Comparison of ENCODE assay signal across 26 cellular contexts in genomic region chr1:232854786-232855185, GRCh38.
"Had no signal": no experiment of that assay in that cellular context is flagged by ENCODE, and none has a peak within 500 bp of the region (broad histone marks: within the 10 kb centered on the region; RNA-seq: fewer than 3 reads in every experiment).

No MANE protein-coding gene starts in this region.

- H3K4me1 Mint-ChIP-seq: immature natural killer cell, naive B cell had no signal

- H3K4me3 Mint-ChIP-seq: activated naive CD8-positive, alpha-beta T cell; immature natural killer cell; mesothelial cell of epicardium; naive B cell; nephron progenitor cell had no signal

- FAIRE-seq: colon, kidney, pancreas had no signal

- DNase-seq: activated CD4-positive, alpha-beta T cell treated with anti-CD3 and anti-CD28 coated beads for 48 hours; activated CD4-positive, alpha-beta T cell treated with anti-CD3 and anti-CD28 coated beads, Interleukin-2, amount 50 U/mL, for 48 hours; activated CD8-positive, alpha-beta memory T cell treated with anti-CD3 and anti-CD28 coated beads for 24 hours; activated effector memory CD4-positive, alpha-beta T cell treated with Interleukin-2 at 50 U/mL for 16 hours; activated naive CD4-positive, alpha-beta T cell treated with Interleukin-2 at 50 U/mL for 16 hours; body of pancreas; dermis blood vessel endothelial cell; effector CD4-positive, alpha-beta T cell; esophagus squamous epithelium; hippocampal formation; immature natural killer cell; kidney; left colon; mammary epithelial cell; naive B cell; nephron progenitor cell; pancreas; psoas muscle; spleen; stimulated activated naive CD4-positive, alpha-beta T cell; tibial artery; WERI-Rb-1 had no signal

- H3K36me3 Mint-ChIP-seq: immature natural killer cell, mesothelial cell of epicardium, naive B cell had no signal

- H3K9me3 Mint-ChIP-seq: mesothelial cell of epicardium, naive B cell, nephron progenitor cell had no signal

- ATAC-seq: activated CD4-positive, CD25-positive, alpha-beta regulatory T cell treated with anti-CD3 and anti-CD28 coated beads, Interleukin-2, amount 50 U/mL, for 24 hours; body of pancreas; pancreas; psoas muscle had no signal

- H3K27ac Mint-ChIP-seq: activated naive CD8-positive, alpha-beta T cell; immature natural killer cell; mesothelial cell of epicardium; naive B cell; nephron progenitor cell had no signal
